In genomic region chr2:73282924-73283544, GRCh38 we compare ENCODE assay signal across 1 cellular context.
TF ChIP-seq lines count a peak whose summit lies in the region.

No MANE protein-coding gene starts in this region.

TF ChIP-seq in HEK293, 187 proteins besides CTCF, POLR2A, EP300 and RAD21 (continued from another document):
- TF ChIP-seq PRDM10 (tag by site-specific recombination; IDR thresholded peaks at IDR 0.05), result no peak
TF ChIP-seq in HEK293: peak in this region for 0.
